In genomic region chr11:42536961-42537360, GRCh38 we compare ENCODE assay signal across 23 cellular contexts.
"Had no signal": no experiment of that assay in that cellular context is flagged by ENCODE, and none has a peak within 500 bp of the region (broad histone marks: within the 10 kb centered on the region; RNA-seq: fewer than 3 reads in every experiment).

No MANE protein-coding gene starts in this region.

- H3K36me3 ChIP-seq: SJSA1 had no signal

- H3K27me3 ChIP-seq: SJSA1 had no signal

- H3K4me3 ChIP-seq: SJSA1, SK-N-MC had no signal

- H3K27ac ChIP-seq: SJSA1, SK-N-MC had no signal

- H3K4me1 ChIP-seq: SJSA1 had no signal

- DNase-seq: IMR-90, Karpas-422, KG1, MM.1S, NCI-H1048, NCI-H1105, NCI-H1417, NCI-H1436 treated with DMSO at 0.1 percent for 48 hours, NCI-H1694, NCI-H187 treated with DMSO at 0.1 percent for 48 hours, NCI-H2029 treated with DMSO at 0.1 percent for 48 hours, NCI-H2171 treated with DMSO at 0.1 percent for 48 hours, NCI-H345, NCI-H446 treated with DMSO at 0.1 percent for 48 hours, NCI-H524, NCI-H526 treated with DMSO at 0.1 percent for 48 hours, NCI-H748 treated with DMSO at 0.1 percent for 48 hours, Right ventricle myocardium superior, RPMI8226, SIG-M5 had no signal

- ATAC-seq: HepG2 had no signal
